Comparison of ENCODE assay signal across 8 cellular contexts in genomic region chr2:58571181-58571852, GRCh38.
DNase-seq lines count a peak whose midpoint lies in the region; ATAC-seq and TF ChIP-seq lines count a peak whose summit lies in the region.

No MANE protein-coding gene starts in this region.

- WGBS in trophoblast cell (ENCODE audit: extremely low coverage, insufficient coverage, insufficient read length), result no CpG with 5 or more reads among the region's 10 CpGs

- H3K18ac ChIP-seq in trophoblast cell (ENCODE audit: low read length), result no peak overlapping the region

- H3K36me3 Mint-ChIP-seq in CD8-positive, alpha-beta memory T cell, result no peaks in the 10 kb centered on the region

- no peaks in the 10 kb centered on the region for H3K27me3 ChIP-seq in trophoblast cell (ENCODE audit: insufficient read depth, low read length)
- no peaks in the 10 kb centered on the region for H3K27me3 ChIP-seq in CD8-positive, alpha-beta memory T cell (ENCODE audit: insufficient read depth, low read length, poor library complexity, severe bottlenecking)

- no peaks in the 10 kb centered on the region for H3K79me1 ChIP-seq in trophoblast cell (ENCODE audit: low read length)

- H3K4me3 ChIP-seq in fibroblast of villous mesenchyme (ENCODE audit: low read depth, low read length) (no peak overlapping the region), trophoblast cell (ENCODE audit: low read depth, low read length) (no peak overlapping the region)
- no peak overlapping the region for H3K4me3 ChIP-seq in CD8-positive, alpha-beta memory T cell (ENCODE audit: low read length)

- CTCF ChIA-PET in CD8-positive, alpha-beta memory T cell (lab: Charles Lee), result no interaction called here

- H3K4me1 ChIP-seq in trophoblast cell (ENCODE audit: control insufficient read depth in 1 of 2, insufficient read depth in 2 of 2, low read length in 2 of 2), result no peaks in the 10 kb centered on the region
- no peaks in the 10 kb centered on the region for H3K4me1 ChIP-seq in CD8-positive, alpha-beta memory T cell (ENCODE audit: insufficient read depth, low read length)

- H4K12ac ChIP-seq in trophoblast cell (ENCODE audit: low read depth, low read length), result no peak overlapping the region

- no peaks in the 10 kb centered on the region for H3K36me3 ChIP-seq in trophoblast cell (ENCODE audit: control insufficient read depth in 1 of 2, insufficient read depth in 2 of 2, low read length in 2 of 2)
- no peaks in the 10 kb centered on the region for H3K36me3 ChIP-seq in CD8-positive, alpha-beta memory T cell (ENCODE audit: insufficient read depth, low read length)

- H3K23ac ChIP-seq in trophoblast cell (ENCODE audit: low read length), result no peak overlapping the region

- H2BK120ac ChIP-seq in trophoblast cell (ENCODE audit: insufficient read depth, low read length, poor library complexity), result no peak overlapping the region

- H2AK5ac ChIP-seq in trophoblast cell (ENCODE audit: low read length), result no peak overlapping the region

- H4K91ac ChIP-seq in trophoblast cell (ENCODE audit: low read depth, low read length), result no peak overlapping the region

- peaks cover 2 to 3% of the 10 kb centered on the region in 2 donors for H3K27me3 Mint-ChIP-seq in CD8-positive, alpha-beta memory T cell

- H3K4me2 ChIP-seq in trophoblast cell (ENCODE audit: low read length), result no peak overlapping the region

- POLR2A ChIA-PET in CD8-positive, alpha-beta memory T cell (lab: Charles Lee), result no interaction called here

- DNase-seq in Caki2 (ENCODE audit: low read depth) (peak; percentile 68), NCI-H2029 (lab: John Stamatoyannopoulos, UW) (peak; percentile 50), SW 1271 (lab: John Stamatoyannopoulos, UW) (peak; percentile 28 to 80), fibroblast of villous mesenchyme (ENCODE audit: low read depth) (peak; percentile 72), trophoblast cell (peak; percentile 44 to 84)
- DNase-seq in CD8-positive, alpha-beta memory T cell, result no peak

- H3K9me3 ChIP-seq in trophoblast cell (ENCODE audit: insufficient read depth, low read depth, low read length), result no peaks in the 10 kb centered on the region
- H3K9me3 ChIP-seq in CD8-positive, alpha-beta memory T cell (ENCODE audit: low read length), result no peaks in the 10 kb centered on the region

- no peak overlapping the region for H3K4ac ChIP-seq in trophoblast cell (ENCODE audit: low read depth, low read length)

- H3K9me3 Mint-ChIP-seq in CD8-positive, alpha-beta memory T cell, result peaks cover 0 to 2% (median 0%) of the 10 kb centered on the region in 5 donors

- H2AFZ ChIP-seq in trophoblast cell (ENCODE audit: insufficient read depth, low read length, poor library complexity), result no peak overlapping the region

- peak; percentile 79 for TF ChIP-seq CTCF in fibroblast of villous mesenchyme (IDR thresholded peaks at IDR 0.05; ENCODE audit: insufficient read depth, low read depth, low read length)

- no peak overlapping the region for H3K27ac ChIP-seq in trophoblast cell (ENCODE audit: low read depth, low read length)
- H3K27ac ChIP-seq in CD8-positive, alpha-beta memory T cell (ENCODE audit: low read depth, low read length), result no peak overlapping the region

- H3K4me3 Mint-ChIP-seq in CD8-positive, alpha-beta memory T cell, result no peak overlapping the region

- no peak overlapping the region for H2BK12ac ChIP-seq in trophoblast cell (ENCODE audit: low read length)

- ATAC-seq in GM18909 (IDR thresholded peaks at IDR 0.05; ENCODE audit: poor library complexity, unreplicated experiment) (peak; percentile 94), HG03066 (IDR thresholded peaks at IDR 0.05; ENCODE audit: low read depth, unreplicated experiment) (peak; percentile 79)

- H3K79me2 ChIP-seq in trophoblast cell (ENCODE audit: control insufficient read depth, insufficient read depth, low read length, poor library complexity), result no peaks in the 10 kb centered on the region

- in situ Hi-C loops in Caki2 (cut with HindIII; ENCODE audit: low pct_unique_long_range_greater_than_20kb, low sequenced_read_pairs), result no loop called here

- no peak overlapping the region for H2BK5ac ChIP-seq in trophoblast cell (ENCODE audit: low read depth, low read length, poor library complexity)

- no peak overlapping the region for H3K14ac ChIP-seq in trophoblast cell (ENCODE audit: low read length)

- peaks cover 5 to 27% (median 8%) of the 10 kb centered on the region in 3 donors for H3K4me1 Mint-ChIP-seq in CD8-positive, alpha-beta memory T cell

- H4K8ac ChIP-seq in trophoblast cell (ENCODE audit: low read depth, low read length), result no peak overlapping the region

- no peak overlapping the region for H3K27ac Mint-ChIP-seq in CD8-positive, alpha-beta memory T cell

- H3K9ac ChIP-seq in trophoblast cell (ENCODE audit: low read length), result no peak overlapping the region

Comparison
In these comparisons a context has a peak if more than half of its experiments do, and no peak if none do; other contexts are left out.
1. DNase-seq: peak in Caki2 (single experiment), NCI-H2029 (single experiment), SW 1271 (2 of 2), fibroblast of villous mesenchyme (single experiment) and trophoblast cell (2 of 2); none in CD8-positive, alpha-beta memory T cell (0 of 5).